ENCODE assay signal across 11 cellular contexts in the genomic region with DNA sequence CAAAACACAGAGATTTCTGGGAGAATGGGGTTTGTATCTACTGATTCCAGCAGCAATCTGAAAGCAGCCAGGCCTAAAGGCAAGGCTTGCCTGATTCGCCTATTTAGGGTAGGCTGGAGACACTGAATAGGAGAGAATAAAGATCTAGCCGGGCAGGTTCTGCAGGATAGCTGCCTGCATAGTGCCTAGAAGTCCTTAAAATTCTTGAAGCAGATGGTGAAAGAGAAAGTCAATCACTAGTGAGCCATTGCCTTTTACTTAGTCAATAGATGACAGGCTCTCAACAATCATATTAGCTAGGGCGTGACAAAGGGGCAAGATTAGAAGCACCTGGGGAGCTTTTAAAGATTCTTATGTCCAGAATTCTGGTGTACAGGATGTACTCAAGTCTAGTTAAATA.
"Had no signal": no experiment of that assay in that cellular context is flagged by ENCODE, and none has a peak within 500 bp of the region (broad histone marks: within the 10 kb centered on the region; RNA-seq: fewer than 3 reads in every experiment).

No MANE protein-coding gene starts in this region.

- H2AFZ ChIP-seq: hepatocyte had no signal

- H3K79me2 ChIP-seq: hepatocyte had no signal

- H3K4me2 ChIP-seq: hepatocyte had no signal

- H3K27ac ChIP-seq: hepatocyte, testis, uterus had no signal

- H3K27me3 ChIP-seq: hepatocyte, testis, uterus had no signal

- DNase-seq: activated CD4-positive, alpha-beta T cell treated with anti-CD3 and anti-CD28 coated beads, Interleukin-2, amount 10 ng/mL, durations not matched to agents 24 days and 14 days; activated naive CD4-positive, alpha-beta T cell treated with anti-CD3 and anti-CD28 coated beads, Interleukin-2, amount 50 U/mL, for 16 hours; central memory CD4-positive, alpha-beta T cell; effector memory CD4-positive, alpha-beta T cell; stimulated activated CD4-positive, alpha-beta T cell treated with anti-CD3 and anti-CD28 coated beads, Interleukin-15, amount 100 ng/mL, for 24 hours; stimulated activated CD4-positive, alpha-beta T cell treated with anti-CD3 and anti-CD28 coated beads, Interleukin-4, amount 100 ng/mL, for 4 hours; stimulated activated naive CD8-positive, alpha-beta T cell treated with anti-CD3 and anti-CD28 coated beads, Interleukin-15, amount 100 ng/mL, for 72 hours; T-helper 1 cell; testis; uterus had no signal

- H3K4me3 ChIP-seq: hepatocyte, testis, uterus had no signal

- H3K36me3 ChIP-seq: uterus had no signal

- H3K9me3 ChIP-seq: testis, uterus had no signal

- H3K4me1 ChIP-seq: testis, uterus had no signal

- ATAC-seq: stimulated activated naive CD8-positive, alpha-beta T cell treated with anti-CD3 and anti-CD28 coated beads, Interleukin-15, amount 100 ng/mL, for 72 hours had no signal
